26 cellular contexts compared by ENCODE assay signal in the genomic region with DNA sequence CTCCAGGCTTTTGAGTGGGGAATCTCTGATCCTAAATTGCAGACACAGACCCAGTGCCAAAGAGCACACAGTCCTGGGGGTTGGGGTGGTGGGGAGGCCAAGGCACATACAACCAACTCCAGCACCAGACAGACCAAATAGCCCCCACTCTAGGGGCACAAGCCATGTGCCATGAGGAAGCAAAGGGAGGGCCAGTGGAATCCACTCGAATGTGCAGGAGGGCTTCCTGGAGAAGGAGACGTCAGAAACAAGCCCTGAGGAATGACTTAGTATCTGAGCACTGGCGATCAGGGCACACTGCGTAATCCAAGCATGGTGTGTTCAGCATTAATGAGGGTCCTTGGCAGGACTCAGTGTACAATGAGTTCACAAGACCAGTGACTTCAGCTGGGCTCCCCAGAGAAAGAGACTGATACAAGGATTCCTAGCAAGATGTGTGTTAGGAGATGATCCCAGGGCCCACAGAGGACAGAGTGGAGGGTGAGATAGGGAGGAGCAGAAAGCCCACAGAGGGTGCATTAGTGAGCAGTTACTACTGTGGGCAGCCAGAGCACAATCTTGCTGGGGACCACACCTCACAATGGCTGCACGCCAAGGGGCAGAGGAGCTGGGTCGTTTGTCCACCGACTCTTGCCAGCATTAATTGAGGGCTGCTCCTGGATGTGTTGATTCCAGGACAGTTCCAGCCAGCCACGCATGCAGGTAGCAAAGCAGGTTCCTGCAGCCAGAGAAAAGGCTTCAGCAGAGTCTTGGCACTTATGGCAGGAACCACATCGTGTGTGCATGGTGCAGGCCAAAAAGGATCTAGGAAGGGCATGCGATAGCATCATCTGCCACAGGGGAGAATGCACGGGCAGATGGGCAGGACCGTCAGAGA.
DNase-seq lines count a peak whose midpoint lies in the region; ATAC-seq and TF ChIP-seq lines count a peak whose summit lies in the region.
"Had no signal": no experiment of that assay in that cellular context is flagged by ENCODE, and none has a peak within 500 bp of the region (broad histone marks: within the 10 kb centered on the region; RNA-seq: fewer than 3 reads in every experiment).

No MANE protein-coding gene starts in this region.

- POLR2A ChIA-PET in activated CD4-positive, alpha-beta memory T cell treated with anti-CD3 and anti-CD28 coated beads, Interleukin-2, amount 10 ng/mL, durations not matched to agents 7 days and 5 days (lab: Charles Lee), result no interaction called here
- POLR2A ChIA-PET in activated CD4-positive, alpha-beta memory T cell treated with anti-CD3 and anti-CD28 coated beads for 36 hours (lab: Charles Lee), result no interaction called here

- no peak overlapping the region for H2BK5ac ChIP-seq in mesendoderm (ENCODE audit: low read length)

- no peak overlapping the region for H4K8ac ChIP-seq in mesendoderm (ENCODE audit: low read depth, low read length)

- no CpG with 5 or more reads among the region's 12 CpGs for WGBS in mesendoderm (ENCODE audit: extremely low coverage, insufficient coverage, low lambda C conversion rate)
- 80 to 85% methylated on average over 12 of the region's 12 CpGs for WGBS in testis, 2 donors

- no peak overlapping the region for H3K4ac ChIP-seq in mesendoderm (ENCODE audit: low read depth, low read length)

- intact Hi-C loops in activated CD4-positive, alpha-beta memory T cell treated with anti-CD3 and anti-CD28 coated beads for 36 hours (cut with micrococcal nuclease), result no loop called here
- intact Hi-C loops in testis (cut with DNase I; ENCODE audit: low total_unique reads), result no loop called here

- H3K79me1 ChIP-seq in mesendoderm (ENCODE audit: low read length), result no peaks in the 10 kb centered on the region

- no peak overlapping the region for H2AK5ac ChIP-seq in mesendoderm (ENCODE audit: low read length)

- no peak overlapping the region for H2BK120ac ChIP-seq in mesendoderm (ENCODE audit: low read depth, low read length)

- peak overlapping the region; percentile 15 for H3K56ac ChIP-seq in mesendoderm (ENCODE audit: low read length)

- no peak overlapping the region for H2BK15ac ChIP-seq in mesendoderm (replicated peaks; ENCODE audit: low read depth)

- H3K4me3 Mint-ChIP-seq in activated CD4-positive, alpha-beta memory T cell treated with anti-CD3 and anti-CD28 coated beads, Interleukin-2, amount 10 ng/mL, durations not matched to agents 7 days and 5 days, result no peak overlapping the region
- H3K4me3 Mint-ChIP-seq in activated CD4-positive, alpha-beta memory T cell treated with anti-CD3 and anti-CD28 coated beads for 36 hours, result no peak overlapping the region
- H3K4me3 Mint-ChIP-seq in type B pancreatic cell, result no peak overlapping the region
- H3K4me3 Mint-ChIP-seq: activated B cell treated with CpG ODN at 0.5 μM for 24 hours; activated naive CD4-positive, alpha-beta T cell treated with anti-CD3 and anti-CD28 coated beads, Interleukin-2, amount 50 U/mL, for 24 hours; activated T-helper 17 cell treated with anti-CD3 and anti-CD28 coated beads, Interleukin-2, amount 50 U/mL, for 72 hours; brain; mesothelial cell of epicardium; naive thymus-derived CD4-positive, alpha-beta T cell had no signal

- no peak overlapping the region for H3K18ac ChIP-seq in mesendoderm (ENCODE audit: low read length)

- H3K36me3 ChIP-seq in mesendoderm (ENCODE audit: control insufficient read depth, insufficient read depth, low read length) (no peaks in the 10 kb centered on the region), testis (ENCODE audit: low read depth, missing control alignments) (no peaks in the 10 kb centered on the region)
- H3K36me3 ChIP-seq: suprapubic skin had no signal

- no peaks in the 10 kb centered on the region for H3K9me3 Mint-ChIP-seq in activated CD4-positive, alpha-beta memory T cell treated with anti-CD3 and anti-CD28 coated beads, Interleukin-2, amount 10 ng/mL, durations not matched to agents 7 days and 5 days
- H3K9me3 Mint-ChIP-seq in activated CD4-positive, alpha-beta memory T cell treated with anti-CD3 and anti-CD28 coated beads for 36 hours, result no peaks in the 10 kb centered on the region
- no peaks in the 10 kb centered on the region for H3K9me3 Mint-ChIP-seq in type B pancreatic cell
- H3K9me3 Mint-ChIP-seq: activated naive CD4-positive, alpha-beta T cell treated with anti-CD3 and anti-CD28 coated beads, Interleukin-2, amount 50 U/mL, for 24 hours; activated T-helper 17 cell treated with anti-CD3 and anti-CD28 coated beads, Interleukin-2, amount 50 U/mL, for 72 hours; brain; mesothelial cell of epicardium had no signal

- no peak overlapping the region for H3K23ac ChIP-seq in mesendoderm (ENCODE audit: low read length)

- H3K27me3 ChIP-seq in mesendoderm (ENCODE audit: insufficient read depth, low read length, poor library complexity), result no peaks in the 10 kb centered on the region
- no peaks in the 10 kb centered on the region for H3K27me3 ChIP-seq in testis
- H3K27me3 ChIP-seq: suprapubic skin had no signal

- no peak overlapping the region for H3K4me2 ChIP-seq in mesendoderm (ENCODE audit: low read length)

- TF ChIP-seq CTCF in coronary artery (IDR thresholded peaks at IDR 0.05), result no peak
- no peak for TF ChIP-seq CTCF in type B pancreatic cell (conservative IDR thresholded peaks at IDR 0.05)
- no peak for TF ChIP-seq CTCF in testis (IDR thresholded peaks at IDR 0.05)

- no peaks in the 10 kb centered on the region for H3K9me3 ChIP-seq in testis
- H3K9me3 ChIP-seq: suprapubic skin had no signal

- H3K9ac ChIP-seq in mesendoderm (ENCODE audit: low read length), result no peak overlapping the region

- H3K27ac ChIP-seq in coronary artery, result no peak overlapping the region
- no peak overlapping the region for H3K27ac ChIP-seq in mesendoderm (ENCODE audit: low read depth, low read length)
- H3K27ac ChIP-seq in testis, result no peak overlapping the region
- H3K27ac ChIP-seq: epithelial cell of prostate, SK-N-MC, suprapubic skin had no signal

- no peaks in the 10 kb centered on the region for H3K4me1 Mint-ChIP-seq in activated CD4-positive, alpha-beta memory T cell treated with anti-CD3 and anti-CD28 coated beads, Interleukin-2, amount 10 ng/mL, durations not matched to agents 7 days and 5 days
- no peaks in the 10 kb centered on the region for H3K4me1 Mint-ChIP-seq in activated CD4-positive, alpha-beta memory T cell treated with anti-CD3 and anti-CD28 coated beads for 36 hours (ENCODE audit: low read depth)
- H3K4me1 Mint-ChIP-seq in type B pancreatic cell (ENCODE audit: unreplicated experiment), result peaks cover 2% of the 10 kb centered on the region
- H3K4me1 Mint-ChIP-seq: activated B cell treated with CpG ODN at 0.5 μM for 24 hours; activated naive CD4-positive, alpha-beta T cell treated with anti-CD3 and anti-CD28 coated beads, Interleukin-2, amount 50 U/mL, for 24 hours; activated T-helper 17 cell treated with anti-CD3 and anti-CD28 coated beads, Interleukin-2, amount 50 U/mL, for 72 hours; naive thymus-derived CD4-positive, alpha-beta T cell had no signal

- no peak overlapping the region for H3K27ac Mint-ChIP-seq in activated CD4-positive, alpha-beta memory T cell treated with anti-CD3 and anti-CD28 coated beads, Interleukin-2, amount 10 ng/mL, durations not matched to agents 7 days and 5 days
- H3K27ac Mint-ChIP-seq in activated CD4-positive, alpha-beta memory T cell treated with anti-CD3 and anti-CD28 coated beads for 36 hours, result no peak overlapping the region
- no peak overlapping the region for H3K27ac Mint-ChIP-seq in type B pancreatic cell
- H3K27ac Mint-ChIP-seq: activated B cell treated with CpG ODN at 0.5 μM for 24 hours; activated naive CD4-positive, alpha-beta T cell treated with anti-CD3 and anti-CD28 coated beads, Interleukin-2, amount 50 U/mL, for 24 hours; activated T-helper 17 cell treated with anti-CD3 and anti-CD28 coated beads, Interleukin-2, amount 50 U/mL, for 72 hours; mesothelial cell of epicardium; naive thymus-derived CD4-positive, alpha-beta T cell had no signal

- H3K4me3 ChIP-seq in coronary artery (no peak overlapping the region), mesendoderm (ENCODE audit: low read length) (no peak overlapping the region), testis (no peak overlapping the region)
- H3K4me3 ChIP-seq: SK-N-MC, suprapubic skin had no signal

- H3K27me3 Mint-ChIP-seq in activated CD4-positive, alpha-beta memory T cell treated with anti-CD3 and anti-CD28 coated beads, Interleukin-2, amount 10 ng/mL, durations not matched to agents 7 days and 5 days, result peaks cover under 1% of the 10 kb centered on the region
- peaks cover 12% of the 10 kb centered on the region for H3K27me3 Mint-ChIP-seq in activated CD4-positive, alpha-beta memory T cell treated with anti-CD3 and anti-CD28 coated beads for 36 hours
- H3K27me3 Mint-ChIP-seq in type B pancreatic cell, result peaks cover 47% of the 10 kb centered on the region

- H3K4me1 ChIP-seq in mesendoderm (ENCODE audit: control insufficient read depth, low read depth, low read length) (no peaks in the 10 kb centered on the region), testis (no peaks in the 10 kb centered on the region)
- H3K4me1 ChIP-seq: suprapubic skin had no signal

- CTCF ChIA-PET in activated CD4-positive, alpha-beta memory T cell treated with anti-CD3 and anti-CD28 coated beads, Interleukin-2, amount 10 ng/mL, durations not matched to agents 7 days and 5 days (lab: Charles Lee), result no interaction called here
- CTCF ChIA-PET in activated CD4-positive, alpha-beta memory T cell treated with anti-CD3 and anti-CD28 coated beads for 36 hours (lab: Charles Lee), result no interaction called here

- H4K5ac ChIP-seq in mesendoderm (ENCODE audit: low read length), result no peak overlapping the region

- H3K79me2 ChIP-seq in mesendoderm (ENCODE audit: control insufficient read depth, insufficient read depth, low read length), result no peaks in the 10 kb centered on the region

- TF ChIP-seq POLR2A in testis (IDR thresholded peaks at IDR 0.05), result no peak

- ATAC-seq in HG02852 (IDR thresholded peaks at IDR 0.05; ENCODE audit: unreplicated experiment), result no peak
- ATAC-seq: activated T-helper 17 cell treated with anti-CD3 and anti-CD28 coated beads, Interleukin-2, amount 50 U/mL, for 72 hours; naive thymus-derived CD4-positive, alpha-beta T cell had no signal

- no peaks in the 10 kb centered on the region for H3K36me3 Mint-ChIP-seq in activated CD4-positive, alpha-beta memory T cell treated with anti-CD3 and anti-CD28 coated beads, Interleukin-2, amount 10 ng/mL, durations not matched to agents 7 days and 5 days (ENCODE audit: low read depth)
- H3K36me3 Mint-ChIP-seq in activated CD4-positive, alpha-beta memory T cell treated with anti-CD3 and anti-CD28 coated beads for 36 hours, result no peaks in the 10 kb centered on the region
- H3K36me3 Mint-ChIP-seq in type B pancreatic cell, result no peaks in the 10 kb centered on the region
- H3K36me3 Mint-ChIP-seq: activated naive CD4-positive, alpha-beta T cell treated with anti-CD3 and anti-CD28 coated beads, Interleukin-2, amount 50 U/mL, for 24 hours; brain; mesothelial cell of epicardium; naive thymus-derived CD4-positive, alpha-beta T cell had no signal

- DNase-seq in activated CD4-positive, alpha-beta memory T cell treated with anti-CD3 and anti-CD28 coated beads, Interleukin-2, amount 10 ng/mL, durations not matched to agents 7 days and 5 days, result peak; percentile 6
- no peak for DNase-seq in activated CD4-positive, alpha-beta memory T cell treated with anti-CD3 and anti-CD28 coated beads for 36 hours
- peak; percentile 57 for DNase-seq in coronary artery (ENCODE audit: low spot score)
- no peak for DNase-seq in mesendoderm
- DNase-seq in type B pancreatic cell (ENCODE audit: extremely low spot score, unreplicated experiment), result peak; percentile 44
- DNase-seq in testis, result no peak
- DNase-seq in NCI-H748 treated with DMSO at 0.1 percent for 48 hours (lab: John Stamatoyannopoulos, UW), result no peak
- DNase-seq: activated B cell treated with CpG ODN at 0.5 μM for 24 hours; amniotic stem cell; cerebellar nuclear complex; GOT3; naive thymus-derived CD4-positive, alpha-beta T cell; NCI-H1694; NCI-H524; NK-92 treated with Interleukin-12 subunit alpha and Interleukin-12 subunit beta, amount 100 ng/mL, for 24 hours; small intestine; stimulated activated naive CD4-positive, alpha-beta T cell treated with Interleukin-2 at 50 U/mL for 16 hours; T-helper 1 cell had no signal

Comparison
In these comparisons a context has a peak if more than half of its experiments do, and no peak if none do; other contexts are left out.
1. DNase-seq: peak in activated CD4-positive, alpha-beta memory T cell treated with anti-CD3 and anti-CD28 coated beads, Interleukin-2, amount 10 ng/mL, durations not matched to agents 7 days and 5 days (single experiment), coronary artery (single experiment) and type B pancreatic cell (single experiment); none in activated CD4-positive, alpha-beta memory T cell treated with anti-CD3 and anti-CD28 coated beads for 36 hours (single experiment), mesendoderm (single experiment), testis (single experiment) and NCI-H748 treated with DMSO at 0.1 percent for 48 hours (single experiment).